22 cellular contexts compared by ENCODE assay signal in genomic region chr1:15434739-15435138, GRCh38. TPM values are rescaled to one million over a fixed set of nuclear protein-coding genes. Genes with fewer than 3 reads are reported as not detected.
DNase-seq lines count a peak whose midpoint lies in the region; ATAC-seq and TF ChIP-seq lines count a peak whose summit lies in the region.
"Not testable (repeated sequence)": the region's sequence is repeated elsewhere in the genome, so short reads cannot be mapped to it uniquely, and the experiment has no call there.
"Had no signal": no experiment of that assay in that cellular context is flagged by ENCODE, and none has a peak within 500 bp of the region (broad histone marks: within the 10 kb centered on the region; RNA-seq: fewer than 3 reads in every experiment).

No MANE protein-coding gene starts in this region.

- intact Hi-C loops in body of pancreas (cut with DNase I) = not testable (repeated sequence)
- intact Hi-C loops in right lobe of liver (cut with DNase I) = loop anchor here in 1 of 2 donors (5.0 kb wide), 1 partner anchor 107 kb away; no protein-coding TSS in a partner anchor

- TF ChIP-seq POLR2A in NB4 (IDR thresholded peaks at IDR 0.05; ENCODE audit: extremely low read depth, insufficient read length); body of pancreas (IDR thresholded peaks at IDR 0.05); right lobe of liver (IDR thresholded peaks at IDR 0.05): not testable (repeated sequence)

- H3K27ac ChIP-seq in HL-60 (replicated peaks) (peak overlapping the region; percentile 25; the same call in 1 of the 2 replicates), body of pancreas (peak overlapping the region; percentile 45 to 96 (median 90))
- not testable (repeated sequence) for H3K27ac ChIP-seq in right lobe of liver

- H3K36me3 ChIP-seq in body of pancreas (replicated peaks in 1 of 2; ENCODE audit: insufficient read depth in 1 of 2, low read depth in 2 of 2); right lobe of liver: not testable (repeated sequence)

- 39 to 43% methylated on average over 8 of the region's 8 CpGs for WGBS in body of pancreas, 2 donors
- 4% methylated on average over 7 of the region's 8 CpGs for WGBS in right lobe of liver (ENCODE audit: insufficient coverage, low coverage, low lambda C conversion rate, missing lambda C conversion rate)

- not testable (repeated sequence) for H3K9me3 ChIP-seq in body of pancreas, right lobe of liver

- ATAC-seq in body of pancreas = not testable (repeated sequence)
- peak; percentile 12 to 57 (median 51) for ATAC-seq in right lobe of liver

- peaks cover 86% of the 10 kb centered on the region for H3K4me1 ChIP-seq in body of pancreas
- not testable (repeated sequence) for H3K4me1 ChIP-seq in right lobe of liver

- not testable (repeated sequence) for TF ChIP-seq CTCF in HL-60 (IDR thresholded peaks at IDR 0.05; ENCODE audit: insufficient read depth, low read length); NB4 (IDR thresholded peaks at IDR 0.05; ENCODE audit: low read depth, low read length); body of pancreas (IDR thresholded peaks at IDR 0.05); fibroblast of mammary gland (conservative IDR thresholded peaks at IDR 0.05; ENCODE audit: control insufficient read depth, insufficient read depth, low read depth, low read length); right lobe of liver (IDR thresholded peaks at IDR 0.05)

- not testable (repeated sequence) for H3K4me3 ChIP-seq in HL-60 (replicated peaks; ENCODE audit: insufficient read depth, low read length); NB4 (ENCODE audit: low read depth, low read length); body of pancreas; fibroblast of mammary gland (ENCODE audit: control insufficient read depth, low read depth, low read length); right lobe of liver; skeletal muscle cell (ENCODE audit: low read depth, low read length)

- not testable (repeated sequence) for H3K27me3 ChIP-seq in HL-60 (ENCODE audit: insufficient read depth, poor library complexity, severe bottlenecking); body of pancreas; right lobe of liver

- DNase-seq in EH (ENCODE audit: low read depth) = peak; percentile 43
- peak; percentile 85 to 94 for DNase-seq in HL-60 (ENCODE audit: low read depth in 1 of 2, low spot score in 1 of 2)
- peak; percentile 97 for DNase-seq in NB4 (ENCODE audit: low read depth)
- peak; percentile 95 for DNase-seq in SKM-1 (lab: John Stamatoyannopoulos, UW; ENCODE audit: unreplicated experiment)
- peak in 2 of 4 donors; percentile 33 to 67 for DNase-seq in body of pancreas
- peak; percentile 87 for DNase-seq in fibroblast of mammary gland (ENCODE audit: low read depth)
- peak in 1 of 3 donors; percentile 48 for DNase-seq in right lobe of liver
- DNase-seq in skeletal muscle cell (ENCODE audit: low read depth) = peak; percentile 71

RNA-seq across cellular contexts. Expression of gene CTRC, which starts 3.5 kb away (rescaled TPM):
- total RNA-seq in body of pancreas = over 10,000 TPM in 1 of 2 donors, 1,000 to 10,000 TPM in 1; 6,275 to 13,040 TPM
- total RNA-seq in right lobe of liver = not detected
- total RNA-seq: cerebellum, gastroesophageal sphincter, H7, hepatocyte, pulmonary artery endothelial cell, Right ventricle myocardium inferior had no signal

RNA-seq across cellular contexts. Expression of gene CELA2A, which starts 21.8 kb away (rescaled TPM):
- over 10,000 TPM in 1 of 2 donors, 1,000 to 10,000 TPM in 1; 4,384 to 21,046 TPM for total RNA-seq in body of pancreas
- total RNA-seq in right lobe of liver = not detected
- total RNA-seq: activated CD8-positive, alpha-beta memory T cell treated with anti-CD3 and anti-CD28 coated beads, Interleukin-2, amount 10 ng/mL, durations not matched to agents 7 days and 5 days; CD8-positive, alpha-beta T cell; cerebellum; gastroesophageal sphincter; H7; left colon; myocyte; PC-3; pulmonary artery endothelial cell; Right ventricle myocardium inferior; thoracic aorta; uterus had no signal

RNA-seq across cellular contexts. Expression of gene EFHD2, which starts 25.1 kb away (rescaled TPM):
- total RNA-seq in body of pancreas (10 to 100 TPM; 56.7 to 78.6 TPM), right lobe of liver (10 to 100 TPM in 5 of 6 experiments, 1 to 10 TPM in 1; 9.9 to 19.4 (median 15.6) TPM)

RNA-seq across cellular contexts. Expression of gene CELA2B, which starts 41.2 kb away (rescaled TPM):
- total RNA-seq in body of pancreas (1,000 to 10,000 TPM in 1 of 2 donors, 100 to 1,000 TPM in 1; 333 to 1,481 TPM), right lobe of liver (not detected)
- total RNA-seq: activated CD8-positive, alpha-beta memory T cell treated with anti-CD3 and anti-CD28 coated beads, Interleukin-2, amount 10 ng/mL, durations not matched to agents 7 days and 5 days; CD8-positive, alpha-beta T cell; cerebellum; gastroesophageal sphincter; H7; left colon; mesenteric fat pad; PC-3; pulmonary artery endothelial cell; Right ventricle myocardium inferior; thoracic aorta; uterus had no signal

Comparison
In these comparisons a context has a peak if more than half of its experiments do, and no peak if none do; other contexts are left out.
1. RNA of gene CTRC, which starts 3.5 kb away (total RNA-seq): 6,275 to 13,040 TPM in body of pancreas; not detected in right lobe of liver; every median in the first group is over 1,000 times any median in the second.
2. RNA of gene CELA2A, which starts 21.8 kb away (total RNA-seq): 4,384 to 21,046 TPM in body of pancreas; not detected in right lobe of liver; every median in the first group is over 1,000 times any median in the second.